11 cellular contexts compared by ENCODE assay signal in the genomic region with DNA sequence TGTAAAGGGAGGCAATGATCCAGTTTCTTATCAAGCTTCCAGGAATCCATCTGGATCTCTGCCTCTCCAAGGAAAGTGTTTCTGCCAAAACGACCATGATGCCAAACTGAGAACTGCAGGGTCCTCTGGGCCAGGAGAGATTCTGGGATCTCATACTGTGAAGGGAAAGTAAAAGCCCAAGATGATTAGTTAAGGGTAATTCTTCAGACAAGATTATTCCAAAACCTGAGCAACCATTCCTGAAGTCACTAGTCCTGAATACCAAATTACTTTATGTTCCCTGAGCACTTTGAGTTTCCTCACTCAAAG. TPM values are rescaled to one million over a fixed set of nuclear protein-coding genes. Genes with fewer than 3 reads are reported as not detected.
"Had no signal": no experiment of that assay in that cellular context is flagged by ENCODE, and none has a peak within 500 bp of the region (broad histone marks: within the 10 kb centered on the region; RNA-seq: fewer than 3 reads in every experiment).

No MANE protein-coding gene starts in this region.

- H3K4me2 ChIP-seq: hepatocyte had no signal

- H3K4me1 Mint-ChIP-seq: nephron progenitor cell had no signal

- H3K4me1 ChIP-seq: gastroesophageal sphincter had no signal

- H3K27ac Mint-ChIP-seq: activated CD4-positive, alpha-beta T cell treated with anti-CD3 and anti-CD28 coated beads for 36 hours; activated CD8-positive, alpha-beta T cell treated with anti-CD3 and anti-CD28 coated beads, Interleukin-2, amount 10 ng/mL, durations not matched to agents 7 days and 5 days; activated T-helper 1 cell treated with anti-CD3 and anti-CD28 coated beads, Interleukin-12 subunit alpha, Interleukin-12 subunit beta, Interleukin-2, Interleukin-4 antibody, amounts not matched to agents 30 ng/mL and 10 ng/mL and 1 ng/mL, durations not matched to agents 14 hours and 24 hours and 36 hours; nephron progenitor cell; stimulated activated naive CD8-positive, alpha-beta T cell treated with anti-CD3 and anti-CD28 coated beads, Interleukin-15, Interleukin-2, amounts not matched to agents 100 ng/mL and 50 ng/mL, for 24 hours had no signal

- H3K9me3 ChIP-seq: gastroesophageal sphincter had no signal

- DNase-seq: kidney, left ventricle myocardium superior had no signal

- H3K27me3 ChIP-seq: cardiac muscle cell, gastroesophageal sphincter, hepatocyte had no signal

- H3K27ac ChIP-seq: cardiac muscle cell, epithelial cell of prostate, hepatocyte had no signal

- H3K36me3 ChIP-seq: cardiac muscle cell had no signal

- H3K4me3 ChIP-seq: cardiac muscle cell, gastroesophageal sphincter, hepatocyte had no signal

- H3K4me3 Mint-ChIP-seq: activated CD4-positive, alpha-beta T cell treated with anti-CD3 and anti-CD28 coated beads for 36 hours; activated CD8-positive, alpha-beta T cell treated with anti-CD3 and anti-CD28 coated beads, Interleukin-2, amount 10 ng/mL, durations not matched to agents 7 days and 5 days; activated T-helper 1 cell treated with anti-CD3 and anti-CD28 coated beads, Interleukin-12 subunit alpha, Interleukin-12 subunit beta, Interleukin-2, Interleukin-4 antibody, amounts not matched to agents 30 ng/mL and 10 ng/mL and 1 ng/mL, durations not matched to agents 14 hours and 24 hours and 36 hours; nephron progenitor cell; stimulated activated naive CD8-positive, alpha-beta T cell treated with anti-CD3 and anti-CD28 coated beads, Interleukin-15, Interleukin-2, amounts not matched to agents 100 ng/mL and 50 ng/mL, for 24 hours had no signal

- H3K9me3 Mint-ChIP-seq: activated T-helper 1 cell treated with anti-CD3 and anti-CD28 coated beads, Interleukin-12 subunit alpha, Interleukin-12 subunit beta, Interleukin-2, Interleukin-4 antibody, amounts not matched to agents 30 ng/mL and 10 ng/mL and 1 ng/mL, durations not matched to agents 14 hours and 24 hours and 36 hours; stimulated activated naive CD8-positive, alpha-beta T cell treated with anti-CD3 and anti-CD28 coated beads, Interleukin-15, Interleukin-2, amounts not matched to agents 100 ng/mL and 50 ng/mL, for 24 hours had no signal

RNA-seq across cellular contexts. Expression of a gene that starts 42.0 kb away (rescaled TPM):
- total RNA-seq: activated CD4-positive, alpha-beta T cell treated with anti-CD3 and anti-CD28 coated beads for 36 hours; activated CD8-positive, alpha-beta T cell treated with anti-CD3 and anti-CD28 coated beads, Interleukin-2, amount 10 ng/mL, durations not matched to agents 7 days and 5 days; activated T-helper 1 cell treated with anti-CD3 and anti-CD28 coated beads, Interleukin-12 subunit alpha, Interleukin-12 subunit beta, Interleukin-2, Interleukin-4 antibody, amounts not matched to agents 30 ng/mL and 10 ng/mL and 1 ng/mL, durations not matched to agents 14 hours and 24 hours and 36 hours had no signal

RNA-seq across cellular contexts. Expression of a gene that starts 46.0 kb away (rescaled TPM):
- total RNA-seq: activated CD4-positive, alpha-beta T cell treated with anti-CD3 and anti-CD28 coated beads for 36 hours; activated CD8-positive, alpha-beta T cell treated with anti-CD3 and anti-CD28 coated beads, Interleukin-2, amount 10 ng/mL, durations not matched to agents 7 days and 5 days; activated T-helper 1 cell treated with anti-CD3 and anti-CD28 coated beads, Interleukin-12 subunit alpha, Interleukin-12 subunit beta, Interleukin-2, Interleukin-4 antibody, amounts not matched to agents 30 ng/mL and 10 ng/mL and 1 ng/mL, durations not matched to agents 14 hours and 24 hours and 36 hours had no signal

RNA-seq across cellular contexts. Expression of a gene that starts 49.3 kb away (rescaled TPM):
- total RNA-seq: activated CD8-positive, alpha-beta T cell treated with anti-CD3 and anti-CD28 coated beads, Interleukin-2, amount 10 ng/mL, durations not matched to agents 7 days and 5 days; activated T-helper 1 cell treated with anti-CD3 and anti-CD28 coated beads, Interleukin-12 subunit alpha, Interleukin-12 subunit beta, Interleukin-2, Interleukin-4 antibody, amounts not matched to agents 30 ng/mL and 10 ng/mL and 1 ng/mL, durations not matched to agents 14 hours and 24 hours and 36 hours had no signal
